In genomic region chr16:8686031-8686621, GRCh38 we compare ENCODE assay signal across 1 cellular context.
A peak's percentile ranks its signal among the peaks of the same experiment; 100 is the strongest.
TF ChIP-seq lines count a peak whose summit lies in the region.

No MANE protein-coding gene starts in this region.

TF ChIP-seq in HepG2, 621 proteins besides CTCF, POLR2A, EP300 and RAD21 (continued from another document):
- TF ChIP-seq, protein P1, sequence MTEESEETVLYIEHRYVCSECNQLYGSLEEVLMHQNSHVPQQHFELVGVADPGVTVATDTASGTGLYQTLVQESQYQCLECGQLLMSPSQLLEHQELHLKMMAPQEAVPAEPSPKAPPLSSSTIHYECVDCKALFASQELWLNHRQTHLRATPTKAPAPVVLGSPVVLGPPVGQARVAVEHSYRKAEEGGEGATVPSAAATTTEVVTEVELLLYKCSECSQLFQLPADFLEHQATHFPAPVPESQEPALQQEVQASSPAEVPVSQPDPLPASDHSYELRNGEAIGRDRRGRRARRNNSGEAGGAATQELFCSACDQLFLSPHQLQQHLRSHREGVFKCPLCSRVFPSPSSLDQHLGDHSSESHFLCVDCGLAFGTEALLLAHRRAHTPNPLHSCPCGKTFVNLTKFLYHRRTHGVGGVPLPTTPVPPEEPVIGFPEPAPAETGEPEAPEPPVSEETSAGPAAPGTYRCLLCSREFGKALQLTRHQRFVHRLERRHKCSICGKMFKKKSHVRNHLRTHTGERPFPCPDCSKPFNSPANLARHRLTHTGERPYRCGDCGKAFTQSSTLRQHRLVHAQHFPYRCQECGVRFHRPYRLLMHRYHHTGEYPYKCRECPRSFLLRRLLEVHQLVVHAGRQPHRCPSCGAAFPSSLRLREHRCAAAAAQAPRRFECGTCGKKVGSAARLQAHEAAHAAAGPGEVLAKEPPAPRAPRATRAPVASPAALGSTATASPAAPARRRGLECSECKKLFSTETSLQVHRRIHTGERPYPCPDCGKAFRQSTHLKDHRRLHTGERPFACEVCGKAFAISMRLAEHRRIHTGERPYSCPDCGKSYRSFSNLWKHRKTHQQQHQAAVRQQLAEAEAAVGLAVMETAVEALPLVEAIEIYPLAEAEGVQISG (CRISPR knock-in tag; IDR thresholded peaks at IDR 0.05): peak; percentile 32; the same call in 1 of the 2 replicates
- TF ChIP-seq ZNF225 (CRISPR knock-in tag; IDR thresholded peaks at IDR 0.05) (no peak), HNF1B (CRISPR knock-in tag; IDR thresholded peaks at IDR 0.05) (no peak), KLF12 (CRISPR knock-in tag; IDR thresholded peaks at IDR 0.05; ENCODE audit: borderline replicate concordance) (0 out of 2 replicates have a peak, but pooled peaks have one; percentile 61), ZNF501 (CRISPR knock-in tag; IDR thresholded peaks at IDR 0.05) (peak; percentile 11; the same call in 1 of the 2 replicates), ZNF670 (CRISPR knock-in tag; IDR thresholded peaks at IDR 0.05; ENCODE audit: borderline replicate concordance) (no peak), BRCA1 (CRISPR knock-in tag; IDR thresholded peaks at IDR 0.05) (0 out of 2 replicates have a peak, but pooled peaks have one; percentile 41), PRPF4 (IDR thresholded peaks at IDR 0.05; ENCODE audit: low read depth, low read length, poor library complexity, severe bottlenecking) (no peak), ZNF766 (CRISPR knock-in tag; IDR thresholded peaks at IDR 0.05; ENCODE audit: borderline replicate concordance) (peak; percentile 85; the same call in 1 of the 2 replicates), TRAFD1 (CRISPR knock-in tag; IDR thresholded peaks at IDR 0.05; ENCODE audit: borderline replicate concordance) (no peak), ZNF30 (CRISPR knock-in tag; IDR thresholded peaks at IDR 0.05) (no peak), ZNF143 (CRISPR knock-in tag; IDR thresholded peaks at IDR 0.05) (0 out of 2 replicates have a peak, but pooled peaks have one; percentile 25), MED13 (CRISPR knock-in tag; IDR thresholded peaks at IDR 0.05) (0 out of 2 replicates have a peak, but pooled peaks have one; percentile 20), FOXM1 (CRISPR knock-in tag; IDR thresholded peaks at IDR 0.05) (0 out of 2 replicates have a peak, but pooled peaks have one; percentile 62), ZNF768 (CRISPR knock-in tag; IDR thresholded peaks at IDR 0.05) (peak; percentile 39; the same call in 1 of the 2 replicates), HOXA3 (CRISPR knock-in tag; IDR thresholded peaks at IDR 0.05) (0 out of 2 replicates have a peak, but pooled peaks have one; percentile 23), NFAT5 (CRISPR knock-in tag; IDR thresholded peaks at IDR 0.05) (0 out of 2 replicates have a peak, but pooled peaks have one; percentile 59), TARDBP (CRISPR knock-in tag; IDR thresholded peaks at IDR 0.05) (no peak), MAF1 (CRISPR knock-in tag; IDR thresholded peaks at IDR 0.05; ENCODE audit: borderline replicate concordance) (0 out of 2 replicates have a peak, but pooled peaks have one; percentile 48), ZNF253 (CRISPR knock-in tag; IDR thresholded peaks at IDR 0.05; ENCODE audit: borderline replicate concordance) (no peak)
- TF ChIP-seq, protein P2, sequence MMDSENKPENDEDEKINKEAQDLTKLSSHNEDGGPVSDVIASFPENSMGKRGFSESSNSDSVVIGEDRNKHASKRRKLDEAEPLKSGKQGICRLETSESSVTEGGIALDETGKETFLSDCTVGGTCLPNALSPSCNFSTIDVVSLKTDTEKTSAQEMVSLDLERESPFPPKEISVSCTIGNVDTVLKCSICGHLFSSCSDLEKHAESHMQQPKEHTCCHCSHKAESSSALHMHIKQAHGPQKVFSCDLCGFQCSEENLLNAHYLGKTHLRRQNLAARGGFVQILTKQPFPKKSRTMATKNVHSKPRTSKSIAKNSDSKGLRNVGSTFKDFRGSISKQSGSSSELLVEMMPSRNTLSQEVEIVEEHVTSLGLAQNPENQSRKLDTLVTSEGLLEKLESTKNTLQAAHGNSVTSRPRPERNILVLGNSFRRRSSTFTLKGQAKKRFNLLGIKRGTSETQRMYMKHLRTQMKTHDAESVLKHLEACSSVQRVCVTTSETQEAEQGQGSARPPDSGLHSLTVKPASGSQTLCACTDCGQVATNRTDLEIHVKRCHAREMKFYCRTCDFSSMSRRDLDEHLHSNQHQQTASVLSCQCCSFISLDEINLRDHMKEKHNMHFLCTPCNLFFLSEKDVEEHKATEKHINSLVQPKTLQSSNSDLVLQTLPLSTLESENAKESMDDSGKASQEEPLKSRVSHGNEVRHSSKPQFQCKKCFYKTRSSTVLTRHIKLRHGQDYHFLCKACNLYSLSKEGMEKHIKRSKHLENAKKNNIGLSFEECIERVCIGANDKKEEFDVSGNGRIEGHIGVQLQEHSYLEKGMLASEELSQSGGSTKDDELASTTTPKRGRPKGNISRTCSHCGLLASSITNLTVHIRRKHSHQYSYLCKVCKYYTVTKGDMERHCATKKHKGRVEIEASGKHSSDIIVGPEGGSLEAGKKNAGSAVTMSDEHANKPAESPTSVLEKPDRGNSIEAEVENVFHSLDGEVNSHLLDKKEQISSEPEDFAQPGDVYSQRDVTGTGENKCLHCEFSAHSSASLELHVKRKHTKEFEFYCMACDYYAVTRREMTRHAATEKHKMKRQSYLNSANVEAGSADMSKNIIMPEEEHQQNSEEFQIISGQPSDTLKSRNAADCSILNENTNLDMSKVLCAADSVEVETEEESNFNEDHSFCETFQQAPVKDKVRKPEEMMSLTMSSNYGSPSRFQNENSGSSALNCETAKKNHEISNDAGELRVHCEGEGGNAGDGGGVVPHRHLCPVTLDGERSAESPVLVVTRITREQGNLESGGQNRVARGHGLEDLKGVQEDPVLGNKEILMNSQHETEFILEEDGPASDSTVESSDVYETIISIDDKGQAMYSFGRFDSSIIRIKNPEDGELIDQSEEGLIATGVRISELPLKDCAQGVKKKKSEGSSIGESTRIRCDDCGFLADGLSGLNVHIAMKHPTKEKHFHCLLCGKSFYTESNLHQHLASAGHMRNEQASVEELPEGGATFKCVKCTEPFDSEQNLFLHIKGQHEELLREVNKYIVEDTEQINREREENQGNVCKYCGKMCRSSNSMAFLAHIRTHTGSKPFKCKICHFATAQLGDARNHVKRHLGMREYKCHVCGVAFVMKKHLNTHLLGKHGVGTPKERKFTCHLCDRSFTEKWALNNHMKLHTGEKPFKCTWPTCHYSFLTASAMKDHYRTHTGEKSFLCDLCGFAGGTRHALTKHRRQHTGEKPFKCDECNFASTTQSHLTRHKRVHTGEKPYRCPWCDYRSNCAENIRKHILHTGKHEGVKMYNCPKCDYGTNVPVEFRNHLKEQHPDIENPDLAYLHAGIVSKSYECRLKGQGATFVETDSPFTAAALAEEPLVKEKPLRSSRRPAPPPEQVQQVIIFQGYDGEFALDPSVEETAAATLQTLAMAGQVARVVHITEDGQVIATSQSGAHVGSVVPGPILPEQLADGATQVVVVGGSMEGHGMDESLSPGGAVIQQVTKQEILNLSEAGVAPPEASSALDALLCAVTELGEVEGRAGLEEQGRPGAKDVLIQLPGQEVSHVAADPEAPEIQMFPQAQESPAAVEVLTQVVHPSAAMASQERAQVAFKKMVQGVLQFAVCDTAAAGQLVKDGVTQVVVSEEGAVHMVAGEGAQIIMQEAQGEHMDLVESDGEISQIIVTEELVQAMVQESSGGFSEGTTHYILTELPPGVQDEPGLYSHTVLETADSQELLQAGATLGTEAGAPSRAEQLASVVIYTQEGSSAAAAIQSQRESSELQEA (CRISPR knock-in tag; IDR thresholded peaks at IDR 0.05; ENCODE audit: not compliant biosample characterization): peak; percentile 63
- TF ChIP-seq, protein P3, sequence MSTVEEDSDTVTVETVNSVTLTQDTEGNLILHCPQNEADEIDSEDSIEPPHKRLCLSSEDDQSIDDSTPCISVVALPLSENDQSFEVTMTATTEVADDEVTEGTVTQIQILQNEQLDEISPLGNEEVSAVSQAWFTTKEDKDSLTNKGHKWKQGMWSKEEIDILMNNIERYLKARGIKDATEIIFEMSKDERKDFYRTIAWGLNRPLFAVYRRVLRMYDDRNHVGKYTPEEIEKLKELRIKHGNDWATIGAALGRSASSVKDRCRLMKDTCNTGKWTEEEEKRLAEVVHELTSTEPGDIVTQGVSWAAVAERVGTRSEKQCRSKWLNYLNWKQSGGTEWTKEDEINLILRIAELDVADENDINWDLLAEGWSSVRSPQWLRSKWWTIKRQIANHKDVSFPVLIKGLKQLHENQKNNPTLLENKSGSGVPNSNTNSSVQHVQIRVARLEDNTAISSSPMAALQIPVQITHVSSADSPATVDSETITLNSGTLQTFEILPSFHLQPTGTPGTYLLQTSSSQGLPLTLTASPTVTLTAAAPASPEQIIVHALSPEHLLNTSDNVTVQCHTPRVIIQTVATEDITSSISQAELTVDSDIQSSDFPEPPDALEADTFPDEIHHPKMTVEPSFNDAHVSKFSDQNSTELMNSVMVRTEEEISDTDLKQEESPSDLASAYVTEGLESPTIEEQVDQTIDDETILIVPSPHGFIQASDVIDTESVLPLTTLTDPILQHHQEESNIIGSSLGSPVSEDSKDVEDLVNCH (CRISPR knock-in tag; IDR thresholded peaks at IDR 0.05): no peak
- TF ChIP-seq, protein P4, sequence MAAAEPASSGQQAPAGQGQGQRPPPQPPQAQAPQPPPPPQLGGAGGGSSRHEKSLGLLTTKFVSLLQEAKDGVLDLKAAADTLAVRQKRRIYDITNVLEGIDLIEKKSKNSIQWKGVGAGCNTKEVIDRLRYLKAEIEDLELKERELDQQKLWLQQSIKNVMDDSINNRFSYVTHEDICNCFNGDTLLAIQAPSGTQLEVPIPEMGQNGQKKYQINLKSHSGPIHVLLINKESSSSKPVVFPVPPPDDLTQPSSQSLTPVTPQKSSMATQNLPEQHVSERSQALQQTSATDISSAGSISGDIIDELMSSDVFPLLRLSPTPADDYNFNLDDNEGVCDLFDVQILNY (CRISPR knock-in tag; conservative IDR thresholded peaks at IDR 0.05): no peak
